9 cellular contexts compared by ENCODE assay signal in genomic region chr12:57031228-57031670, GRCh38. TPM values are rescaled to one million over a fixed set of nuclear protein-coding genes. Genes with fewer than 3 reads are reported as not detected.
DNase-seq lines count a peak whose midpoint lies in the region; ATAC-seq and TF ChIP-seq lines count a peak whose summit lies in the region.
"Had no signal": no experiment of that assay in that cellular context is flagged by ENCODE, and none has a peak within 500 bp of the region (broad histone marks: within the 10 kb centered on the region; RNA-seq: fewer than 3 reads in every experiment).

No MANE protein-coding gene starts in this region.

- H3K4me3 ChIP-seq in CD4-positive, alpha-beta memory T cell (ENCODE audit: low read length in 2 of 2) = no peak overlapping the region
- H3K4me3 ChIP-seq in right cardiac atrium (ENCODE audit: low read length) = no peak overlapping the region
- H3K4me3 ChIP-seq in testis = no peak overlapping the region

- no peak for ATAC-seq in HG02623 (IDR thresholded peaks at IDR 0.05; ENCODE audit: unreplicated experiment)
- no peak for ATAC-seq in right cardiac atrium

- H3K9me3 ChIP-seq in CD4-positive, alpha-beta memory T cell (ENCODE audit: control insufficient read depth in 1 of 2, low read length in 2 of 2) = no peaks in the 10 kb centered on the region
- H3K9me3 ChIP-seq in right cardiac atrium (ENCODE audit: control insufficient read depth, low read length) (no peaks in the 10 kb centered on the region), testis (no peaks in the 10 kb centered on the region)

- DNase-seq in CD4-positive, alpha-beta memory T cell = peak in 4 of 5 donors; percentile 17 to 29 (median 22)
- peak; percentile 38 for DNase-seq in GM20000 (ENCODE audit: low spot score)
- DNase-seq in NCI-H345 (lab: John Stamatoyannopoulos, UW) = peak; percentile 90
- DNase-seq in central memory CD4-positive, alpha-beta T cell = peak; percentile 10
- DNase-seq in stimulated activated CD8-positive, alpha-beta memory T cell treated with anti-CD3 and anti-CD28 coated beads, Interleukin-4, amount 100 ng/mL, for 48 hours = no peak
- no peak for DNase-seq in right cardiac atrium
- no peak for DNase-seq in testis

- H3K27me3 ChIP-seq in CD4-positive, alpha-beta memory T cell (ENCODE audit: insufficient read depth, low read length) = no peaks in the 10 kb centered on the region
- H3K27me3 ChIP-seq in right cardiac atrium (ENCODE audit: control insufficient read depth, insufficient read depth) = no peaks in the 10 kb centered on the region
- H3K27me3 ChIP-seq in testis = no peaks in the 10 kb centered on the region

- H3K4me1 ChIP-seq in CD4-positive, alpha-beta memory T cell (ENCODE audit: insufficient read depth, low read length) = peaks cover 30% of the 10 kb centered on the region
- H3K4me1 ChIP-seq in right cardiac atrium (ENCODE audit: control insufficient read depth, insufficient read depth, low read length) (no peaks in the 10 kb centered on the region), testis (no peaks in the 10 kb centered on the region)

- peaks cover 0 to 2% of the 10 kb centered on the region in 2 donors for H3K27me3 Mint-ChIP-seq in CD4-positive, alpha-beta memory T cell

- POLR2A ChIA-PET in CD4-positive, alpha-beta memory T cell (lab: Charles Lee; ENCODE audit: partially characterized antibody) = interaction anchor here (0.6 to 1.0 kb wide), 2 partner anchors 29 to 81 kb away, joined by 3 to 4 read pairs; no protein-coding TSS in a partner anchor

- peaks cover 0 to 2% (median 0%) of the 10 kb centered on the region in 8 donors for H3K9me3 Mint-ChIP-seq in CD4-positive, alpha-beta memory T cell

- CTCF ChIA-PET in CD4-positive, alpha-beta memory T cell (lab: Charles Lee; ENCODE audit: partially characterized antibody) = interaction anchor here (0.7 to 2.7 kb wide), 6 partner anchors 19 to 90 kb away, joined by 3 to 18 read pairs (median 4); partner anchors contain the start of genes MYO1A and STAT6

- intact Hi-C loops in CD4-positive, alpha-beta memory T cell (cut with micrococcal nuclease) = no loop called here
- intact Hi-C loops in right cardiac atrium (cut with DNase I) (no loop called here), testis (cut with DNase I; ENCODE audit: low total_unique reads) (no loop called here)

- WGBS in right cardiac atrium = 44% methylated on average over 2 of the region's 2 CpGs
- WGBS in testis, 2 donors = 56 to 65% methylated on average over 2 of the region's 2 CpGs

- H3K36me3 ChIP-seq in CD4-positive, alpha-beta memory T cell (ENCODE audit: insufficient read depth, low read length) = no peaks in the 10 kb centered on the region
- H3K36me3 ChIP-seq in testis (ENCODE audit: low read depth, missing control alignments) = no peaks in the 10 kb centered on the region

- peak overlapping the region in 4 of 7 donors; percentile 26 to 72 (median 38) for H3K27ac Mint-ChIP-seq in CD4-positive, alpha-beta memory T cell

- peak overlapping the region in 7 of 8 donors; percentile 25 to 60 (median 37) for H3K4me3 Mint-ChIP-seq in CD4-positive, alpha-beta memory T cell

- no peak for TF ChIP-seq POLR2A in testis (IDR thresholded peaks at IDR 0.05)

- H3K4me1 Mint-ChIP-seq in CD4-positive, alpha-beta memory T cell = peaks cover 23 to 40% (median 35%) of the 10 kb centered on the region in 4 donors

- no peak overlapping the region for H3K27ac ChIP-seq in CD4-positive, alpha-beta memory T cell (ENCODE audit: low read depth, low read length)
- H3K27ac ChIP-seq in right cardiac atrium (ENCODE audit: low read length) = no peak overlapping the region
- H3K27ac ChIP-seq in testis = no peak overlapping the region

- H3K36me3 Mint-ChIP-seq in CD4-positive, alpha-beta memory T cell = no peaks in the 10 kb centered on the region

- TF ChIP-seq CTCF in GM20000 (IDR thresholded peaks at IDR 0.05; ENCODE audit: extremely low read depth, missing control alignments) (no peak), testis (IDR thresholded peaks at IDR 0.05) (no peak)

RNA-seq across cellular contexts. Expression of gene TAC3, which starts 14.9 kb away (rescaled TPM):
- total RNA-seq in CD4-positive, alpha-beta memory T cell = not detected
- under 1 TPM in 1 of 2 donors, not detected in 1; 0.36 TPM for polyA plus RNA-seq in CD4-positive, alpha-beta memory T cell
- total RNA-seq in right cardiac atrium (not detected), testis (1 to 10 TPM; 2.5 to 2.9 TPM)
- polyA plus RNA-seq in right cardiac atrium (not detected), testis (ENCODE audit: insufficient read depth, low read depth, low replicate concordance) (3.9 TPM)
- total RNA-seq: subcutaneous adipose tissue had no signal

RNA-seq across cellular contexts. Expression of gene MYO1A, which starts 18.7 kb away (rescaled TPM):
- total RNA-seq in CD4-positive, alpha-beta memory T cell = 1 to 10 TPM; 1.2 to 3.0 TPM
- not detected for polyA plus RNA-seq in CD4-positive, alpha-beta memory T cell
- total RNA-seq in right cardiac atrium = under 1 TPM in 3 of 4 donors, not detected in 1; 0.28 to 0.43 (median 0.35) TPM
- polyA plus RNA-seq in right cardiac atrium = 0.02 TPM
- 1 to 10 TPM; 5.9 to 7.6 TPM for total RNA-seq in testis
- 5.4 TPM for polyA plus RNA-seq in testis (ENCODE audit: insufficient read depth, low read depth, low replicate concordance)

RNA-seq across cellular contexts. Expression of gene ZBTB39, which starts 24.9 kb away (rescaled TPM):
- total RNA-seq in CD4-positive, alpha-beta memory T cell = 10 to 100 TPM; 10.8 to 12.2 TPM
- polyA plus RNA-seq in CD4-positive, alpha-beta memory T cell = 1 to 10 TPM in 1 of 2 donors, under 1 TPM in 1; 0.98 to 2.7 TPM
- total RNA-seq in right cardiac atrium (1 to 10 TPM; 3.7 to 4.5 (median 4.1) TPM), testis (10 to 100 TPM; 21.0 to 21.7 TPM)
- polyA plus RNA-seq in right cardiac atrium (1.9 TPM), testis (ENCODE audit: insufficient read depth, low read depth, low replicate concordance) (15.3 TPM)

RNA-seq across cellular contexts. Expression of gene NEMP1, which starts 47.3 kb away (rescaled TPM):
- total RNA-seq in CD4-positive, alpha-beta memory T cell = 10 to 100 TPM; 27.2 TPM
- polyA plus RNA-seq in CD4-positive, alpha-beta memory T cell = 1 to 10 TPM; 4.6 to 6.5 TPM
- total RNA-seq in right cardiac atrium = 1 to 10 TPM; 4.4 to 6.1 (median 5.1) TPM
- polyA plus RNA-seq in right cardiac atrium = 1.6 TPM
- total RNA-seq in testis = 10 to 100 TPM; 18.1 to 18.2 TPM
- polyA plus RNA-seq in testis (ENCODE audit: insufficient read depth, low read depth, low replicate concordance) = 15.9 TPM

RNA-seq across cellular contexts. Expression of gene NAB2, which starts 57.7 kb away (rescaled TPM):
- 10 to 100 TPM; 17.5 to 19.5 TPM for total RNA-seq in CD4-positive, alpha-beta memory T cell
- 1 to 10 TPM in 1 of 2 donors, under 1 TPM in 1; 0.41 to 1.8 TPM for polyA plus RNA-seq in CD4-positive, alpha-beta memory T cell
- total RNA-seq in right cardiac atrium = 10 to 100 TPM; 12.8 to 22.7 (median 14.7) TPM
- 13.8 TPM for polyA plus RNA-seq in right cardiac atrium
- total RNA-seq in testis = 10 to 100 TPM; 45.7 to 59.5 TPM
- 31.4 TPM for polyA plus RNA-seq in testis (ENCODE audit: insufficient read depth, low read depth, low replicate concordance)

Comparison
In these comparisons a context has a peak if more than half of its experiments do, and no peak if none do; other contexts are left out.
1. DNase-seq: peak in CD4-positive, alpha-beta memory T cell (4 of 5), GM20000 (single experiment), NCI-H345 (single experiment) and central memory CD4-positive, alpha-beta T cell (single experiment); none in stimulated activated CD8-positive, alpha-beta memory T cell treated with anti-CD3 and anti-CD28 coated beads, Interleukin-4, amount 100 ng/mL, for 48 hours (single experiment), right cardiac atrium (0 of 3) and testis (single experiment).